Comparison of ENCODE assay signal across 1 cellular context in genomic region chr3:45475145-45475544, GRCh38.
TF ChIP-seq lines count a peak whose summit lies in the region.

No MANE protein-coding gene starts in this region.

TF ChIP-seq in liver, 16 proteins besides CTCF, POLR2A, EP300 and RAD21 (continued from another document):
- no peak for TF ChIP-seq MAX (IDR thresholded peaks at IDR 0.05)
- no peak for TF ChIP-seq FOXA1 (IDR thresholded peaks at IDR 0.05)
- TF ChIP-seq HNF4A (conservative IDR thresholded peaks at IDR 0.05) = peak; percentile 29 to 37
- peak; percentile 22 for TF ChIP-seq FOXA2 (IDR thresholded peaks at IDR 0.05)
